8 cellular contexts compared by ENCODE assay signal in genomic region chr18:70781860-70782453, GRCh38.
DNase-seq lines count a peak whose midpoint lies in the region; ATAC-seq and FAIRE-seq lines count a peak whose summit lies in the region.

No MANE protein-coding gene starts in this region.

- FAIRE-seq in islet of Langerhans (lab: Jason Lieb, UNC) = peak; percentile 41

- peak; percentile 91 for ATAC-seq in HG02678 (IDR thresholded peaks at IDR 0.05; ENCODE audit: unreplicated experiment)

- peak; percentile 1 to 59 for DNase-seq in NCI-H446 (lab: John Stamatoyannopoulos, UW)
- DNase-seq in NCI-H446 treated with DMSO at 0.1 percent for 48 hours (lab: John Stamatoyannopoulos, UW) = no peak
- peak; percentile 68 for DNase-seq in NCI-H1092 treated with DMSO at 0.1 percent for 48 hours (lab: John Stamatoyannopoulos, UW)
- DNase-seq in T-helper 1 cell = peak in 4 of 5 donors; percentile 14 to 46 (median 16)
- DNase-seq in amygdala (lab: John Stamatoyannopoulos, UW) = peak in 40 of 56 donors; percentile 0 to 79 (median 16)
- peak; percentile 47 for DNase-seq in stimulated activated CD8-positive, alpha-beta memory T cell treated with anti-CD3 and anti-CD28 coated beads, Interleukin-12 subunit alpha, Interleukin-12 subunit beta, amount 100 ng/mL, for 1 hour (ENCODE audit: low read depth)
